15 cellular contexts compared by ENCODE assay signal in the genomic region with DNA sequence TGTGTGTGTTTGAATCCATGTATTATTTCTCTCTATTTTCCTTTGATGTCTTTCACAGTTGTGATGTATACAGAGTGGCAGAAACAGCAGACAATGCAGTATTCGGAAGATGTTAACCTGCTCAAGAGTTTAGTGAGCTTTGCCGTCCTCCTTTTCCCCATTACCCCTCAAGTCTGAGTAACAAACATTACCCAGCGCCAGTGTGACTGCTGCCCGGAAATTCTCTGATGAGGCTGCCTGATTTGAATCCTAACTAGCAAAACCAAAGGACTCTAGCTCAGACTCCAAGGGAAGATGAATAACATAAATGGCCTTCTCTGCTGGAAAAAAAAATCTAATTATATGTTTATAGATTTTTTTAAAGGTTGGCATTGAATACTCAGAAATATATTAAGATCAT.
"Had no signal": no experiment of that assay in that cellular context is flagged by ENCODE, and none has a peak within 500 bp of the region (broad histone marks: within the 10 kb centered on the region; RNA-seq: fewer than 3 reads in every experiment).

No MANE protein-coding gene starts in this region.

- H3K27me3 ChIP-seq: colonic mucosa, thyroid gland had no signal

- ATAC-seq: esophagus mucosa; lower lobe of right lung; right lobe of liver; stimulated activated effector memory CD8-positive, alpha-beta T cell treated with anti-CD3 and anti-CD28 coated beads, Interleukin-12 subunit alpha, Interleukin-12 subunit beta, amount 100 ng/mL, for 72 hours; stimulated activated naive CD8-positive, alpha-beta T cell treated with anti-CD3 and anti-CD28 coated beads, Interleukin-15, Interleukin-2, amounts not matched to agents 100 U/mL and 50 U/mL, for 24 hours had no signal

- H3K4me3 ChIP-seq: colonic mucosa, left ventricle myocardium inferior, lower lobe of right lung, right lobe of liver, suprapubic skin, thyroid gland had no signal

- DNase-seq: colonic mucosa; effector memory CD4-positive, alpha-beta T cell; immature natural killer cell; left ventricle myocardium inferior; lower lobe of right lung; mesenchymal stem cell; naive B cell; right lobe of liver; stimulated activated CD4-positive, alpha-beta T cell treated with anti-CD3 and anti-CD28 coated beads, Interleukin-4, amount 100 ng/mL, for 1 hour; stimulated activated CD8-positive, alpha-beta memory T cell treated with anti-CD3 and anti-CD28 coated beads, Interleukin-4, amount 100 ng/mL, for 48 hours; stimulated activated naive CD8-positive, alpha-beta T cell treated with anti-CD3 and anti-CD28 coated beads, Interleukin-15, Interleukin-2, amounts not matched to agents 100 U/mL and 50 U/mL, for 24 hours; thyroid gland had no signal

- H3K27ac ChIP-seq: colonic mucosa, left ventricle myocardium inferior, lower lobe of right lung, right lobe of liver, suprapubic skin, thyroid gland had no signal
